In genomic region chrX:39936886-39937770, GRCh38 we compare ENCODE assay signal across 10 cellular contexts.
DNase-seq lines count a peak whose midpoint lies in the region; ATAC-seq and TF ChIP-seq lines count a peak whose summit lies in the region.
"Had no signal": no experiment of that assay in that cellular context is flagged by ENCODE, and none has a peak within 500 bp of the region (broad histone marks: within the 10 kb centered on the region; RNA-seq: fewer than 3 reads in every experiment).

No MANE protein-coding gene starts in this region.

- H3K27ac Mint-ChIP-seq in CD14-positive monocyte (peak overlapping the region in 5 of 7 donors; percentile 13 to 82 (median 68)), IgD-negative memory B cell (no peak overlapping the region)
- H3K27ac Mint-ChIP-seq in activated naive CD8-positive, alpha-beta T cell treated with anti-CD3 and anti-CD28 coated beads for 36 hours, result peak overlapping the region; percentile 88
- H3K27ac Mint-ChIP-seq: type B pancreatic cell had no signal

- peak; percentile 87 for ATAC-seq in GM19351 (IDR thresholded peaks at IDR 0.05; ENCODE audit: unreplicated experiment)
- ATAC-seq: heart left ventricle had no signal

- peak overlapping the region; percentile 73 to 80 for H3K4me3 Mint-ChIP-seq in CD14-positive monocyte
- H3K4me3 Mint-ChIP-seq in IgD-negative memory B cell, result peak overlapping the region; percentile 58 to 80 (median 68)
- H3K4me3 Mint-ChIP-seq in activated naive CD8-positive, alpha-beta T cell treated with anti-CD3 and anti-CD28 coated beads for 36 hours, result peak overlapping the region; percentile 45
- H3K4me3 Mint-ChIP-seq: type B pancreatic cell had no signal

- TF ChIP-seq CTCF in CD14-positive monocyte (IDR thresholded peaks at IDR 0.05), result no peak

- intact Hi-C loops in CD14-positive monocyte (cut with micrococcal nuclease), result no loop called here

- H3K36me3 Mint-ChIP-seq in CD14-positive monocyte (no peaks in the 10 kb centered on the region), IgD-negative memory B cell (no peaks in the 10 kb centered on the region)
- no peaks in the 10 kb centered on the region for H3K36me3 Mint-ChIP-seq in activated naive CD8-positive, alpha-beta T cell treated with anti-CD3 and anti-CD28 coated beads for 36 hours
- H3K36me3 Mint-ChIP-seq: type B pancreatic cell had no signal

- no peaks in the 10 kb centered on the region for H3K9me3 Mint-ChIP-seq in CD14-positive monocyte
- H3K9me3 Mint-ChIP-seq in IgD-negative memory B cell, result no peaks in the 10 kb centered on the region
- H3K9me3 Mint-ChIP-seq in activated naive CD8-positive, alpha-beta T cell treated with anti-CD3 and anti-CD28 coated beads for 36 hours, result no peaks in the 10 kb centered on the region
- H3K9me3 Mint-ChIP-seq: type B pancreatic cell had no signal

- H3K4me1 Mint-ChIP-seq in CD14-positive monocyte (peaks cover 25% of the 10 kb centered on the region), IgD-negative memory B cell (peaks cover 2 to 8% (median 3%) of the 10 kb centered on the region in 3 donors)
- H3K4me1 Mint-ChIP-seq in activated naive CD8-positive, alpha-beta T cell treated with anti-CD3 and anti-CD28 coated beads for 36 hours, result peaks cover 7% of the 10 kb centered on the region

- no peak for DNase-seq in CD14-positive monocyte (ENCODE audit: low spot score)
- DNase-seq in activated naive CD8-positive, alpha-beta T cell treated with anti-CD3 and anti-CD28 coated beads for 36 hours, result peak; percentile 15
- DNase-seq in AG08396 (ENCODE audit: low spot score), result no peak
- DNase-seq in MV-4-11 (lab: John Stamatoyannopoulos, UW), result no peak
- DNase-seq in amygdala (lab: John Stamatoyannopoulos, UW), result no peak
- no peak for DNase-seq in DMS 273 treated with DMSO at 0.1 percent for 48 hours (lab: John Stamatoyannopoulos, UW)
- DNase-seq: heart left ventricle had no signal

- H3K27me3 Mint-ChIP-seq in CD14-positive monocyte (ENCODE audit: low read depth in 3 of 3) (peaks cover 0 to 9% (median 2%) of the 10 kb centered on the region in 3 donors), IgD-negative memory B cell (peaks cover under 1% of the 10 kb centered on the region)
- H3K27me3 Mint-ChIP-seq in activated naive CD8-positive, alpha-beta T cell treated with anti-CD3 and anti-CD28 coated beads for 36 hours, result no peaks in the 10 kb centered on the region
- H3K27me3 Mint-ChIP-seq: type B pancreatic cell had no signal

Comparison
In these comparisons a context has a peak if more than half of its experiments do, and no peak if none do; other contexts are left out.
1. H3K27ac Mint-ChIP-seq: peak in CD14-positive monocyte (5 of 7) and activated naive CD8-positive, alpha-beta T cell treated with anti-CD3 and anti-CD28 coated beads for 36 hours (single experiment); none in IgD-negative memory B cell (0 of 3).
2. Peak in every context shown above with its lines, with median percentiles within 50 percentile points of each other: H3K4me3 Mint-ChIP-seq.